ENCODE assay signal across 11 cellular contexts in genomic region chr20:50395258-50395729, GRCh38.
DNase-seq lines count a peak whose midpoint lies in the region; ATAC-seq and TF ChIP-seq lines count a peak whose summit lies in the region.
"Had no signal": no experiment of that assay in that cellular context is flagged by ENCODE, and none has a peak within 500 bp of the region (broad histone marks: within the 10 kb centered on the region; RNA-seq: fewer than 3 reads in every experiment).

No MANE protein-coding gene starts in this region.

- no peak overlapping the region for H3K27ac Mint-ChIP-seq in activated CD4-positive, alpha-beta T cell treated with anti-CD3 and anti-CD28 coated beads for 36 hours
- H3K27ac Mint-ChIP-seq: effector memory CD8-positive, alpha-beta T cell had no signal

- H3K4me3 Mint-ChIP-seq in activated CD4-positive, alpha-beta T cell treated with anti-CD3 and anti-CD28 coated beads for 36 hours, result no peak overlapping the region
- H3K4me3 Mint-ChIP-seq: effector memory CD8-positive, alpha-beta T cell had no signal

- no peaks in the 10 kb centered on the region for H3K79me2 ChIP-seq in PC-9 (ENCODE audit: low read depth)

- no peaks in the 10 kb centered on the region for H3K27me3 Mint-ChIP-seq in activated CD4-positive, alpha-beta T cell treated with anti-CD3 and anti-CD28 coated beads for 36 hours
- H3K27me3 Mint-ChIP-seq: effector memory CD8-positive, alpha-beta T cell had no signal

- in situ Hi-C loops in transverse colon (cut with MboI; ENCODE audit: low pct_ligation_motif_present in 1 of 4, low pct_unique_long_range_greater_than_20kb in 1 of 4, low sequenced_read_pairs in 3 of 4), result no loop called here

- no peak overlapping the region for H3K4me2 ChIP-seq in PC-9

- ATAC-seq in HG03135 (IDR thresholded peaks at IDR 0.05; ENCODE audit: unreplicated experiment), result no peak
- no peak for ATAC-seq in activated CD4-positive, alpha-beta T cell treated with anti-CD3 and anti-CD28 coated beads for 36 hours
- no peak for ATAC-seq in GM19324 (IDR thresholded peaks at IDR 0.05; ENCODE audit: low FRiP score, unreplicated experiment)
- ATAC-seq: effector memory CD8-positive, alpha-beta T cell had no signal

- H3K9me3 ChIP-seq in PC-9 (ENCODE audit: insufficient read depth, low read depth) (no peaks in the 10 kb centered on the region), transverse colon (no peaks in the 10 kb centered on the region)

- no peak for TF ChIP-seq CTCF in PC-9 (conservative IDR thresholded peaks at IDR 0.05)
- TF ChIP-seq CTCF in transverse colon (IDR thresholded peaks at IDR 0.05), result no peak

- no peaks in the 10 kb centered on the region for H4K20me1 ChIP-seq in PC-9 (ENCODE audit: insufficient read depth)

- 36% methylated on average over 9 of the region's 10 CpGs; no CpG with 5 or more reads in 1 of the 2 donors for WGBS in transverse colon (ENCODE audit: low coverage in 1 of 2), 2 donors

- H2AFZ ChIP-seq in PC-9, result no peak overlapping the region

- no peak for TF ChIP-seq POLR2A in transverse colon (IDR thresholded peaks at IDR 0.05)

- H3K4me1 ChIP-seq in PC-9 (replicated peaks; ENCODE audit: insufficient read depth) (peaks cover 37% of the 10 kb centered on the region), transverse colon (peaks cover 24 to 44% (median 27%) of the 10 kb centered on the region in 4 donors)

- no peaks in the 10 kb centered on the region for H3K36me3 Mint-ChIP-seq in activated CD4-positive, alpha-beta T cell treated with anti-CD3 and anti-CD28 coated beads for 36 hours (ENCODE audit: low read depth)

- H3K4me1 Mint-ChIP-seq in activated CD4-positive, alpha-beta T cell treated with anti-CD3 and anti-CD28 coated beads for 36 hours, result peaks cover 7% of the 10 kb centered on the region

- H3K27me3 ChIP-seq in PC-9 (ENCODE audit: insufficient read depth, low read depth) (no peaks in the 10 kb centered on the region), transverse colon (no peaks in the 10 kb centered on the region)

- POLR2A ChIA-PET in PC-9 (lab: Charles Lee; ENCODE audit: unreplicated experiment), result interaction anchor here (0.9 kb wide), 1 partner anchor 110 kb away, joined by 3 read pairs; no protein-coding TSS in a partner anchor
- POLR2A ChIA-PET in activated CD4-positive, alpha-beta T cell treated with anti-CD3 and anti-CD28 coated beads for 36 hours (lab: Charles Lee), result no interaction called here

- peaks cover 12% of the 10 kb centered on the region for H3F3A ChIP-seq in PC-9 (ENCODE audit: insufficient read depth, low read depth)

- H3K9me2 ChIP-seq in PC-9 (ENCODE audit: insufficient read depth), result no peaks in the 10 kb centered on the region

- H3K4me3 ChIP-seq in PC-9 (no peak overlapping the region), transverse colon (no peak overlapping the region)

- no peaks in the 10 kb centered on the region for H3K9me3 Mint-ChIP-seq in activated CD4-positive, alpha-beta T cell treated with anti-CD3 and anti-CD28 coated beads for 36 hours (ENCODE audit: low read depth)
- H3K9me3 Mint-ChIP-seq: effector memory CD8-positive, alpha-beta T cell had no signal

- intact Hi-C loops in PC-9 (cut with micrococcal nuclease; ENCODE audit: unreplicated experiment), result no loop called here
- intact Hi-C loops in transverse colon (cut with DNase I; ENCODE audit: low total_unique reads), result no loop called here
- intact Hi-C loops in activated CD4-positive, alpha-beta T cell treated with anti-CD3 and anti-CD28 coated beads for 36 hours (cut with DNase I, micrococcal nuclease), result no loop called here

- BruUV-seq in PC-9 (replicated peaks; lab: Mats Ljungman, UMichigan), result no TSS peak

- TF ChIP-seq EP300 in transverse colon (IDR thresholded peaks at IDR 0.05; ENCODE audit: low read depth), result peak; percentile 100

- CTCF ChIA-PET in PC-9 (lab: Charles Lee), result no interaction called here
- CTCF ChIA-PET in activated CD4-positive, alpha-beta T cell treated with anti-CD3 and anti-CD28 coated beads for 36 hours (lab: Charles Lee), result no interaction called here

- H3K36me3 ChIP-seq in PC-9 (ENCODE audit: low read depth) (no peaks in the 10 kb centered on the region), transverse colon (no peaks in the 10 kb centered on the region)

- H3K27ac ChIP-seq in PC-9, result no peak overlapping the region
- peak overlapping the region; percentile 57 to 71 (median 61) for H3K27ac ChIP-seq in transverse colon

- DNase-seq in PC-9 (peak; percentile 45 to 48), fibroblast of gingiva (ENCODE audit: low read depth) (peak; percentile 89), midbrain (lab: John Stamatoyannopoulos, UW) (peak; percentile 15), transverse colon (peak; percentile 62), 8988T (no peak)
- no peak for DNase-seq in activated CD4-positive, alpha-beta T cell treated with anti-CD3 and anti-CD28 coated beads for 36 hours
- DNase-seq: DND-41; effector memory CD8-positive, alpha-beta T cell; NCI-H524 had no signal

Comparison
In these comparisons a context has a peak if more than half of its experiments do, and no peak if none do; other contexts are left out.
1. DNase-seq: peak in PC-9 (2 of 2), fibroblast of gingiva (single experiment), midbrain (single experiment) and transverse colon (single experiment); none in 8988T (single experiment) and activated CD4-positive, alpha-beta T cell treated with anti-CD3 and anti-CD28 coated beads for 36 hours (single experiment).